In the genomic region with DNA sequence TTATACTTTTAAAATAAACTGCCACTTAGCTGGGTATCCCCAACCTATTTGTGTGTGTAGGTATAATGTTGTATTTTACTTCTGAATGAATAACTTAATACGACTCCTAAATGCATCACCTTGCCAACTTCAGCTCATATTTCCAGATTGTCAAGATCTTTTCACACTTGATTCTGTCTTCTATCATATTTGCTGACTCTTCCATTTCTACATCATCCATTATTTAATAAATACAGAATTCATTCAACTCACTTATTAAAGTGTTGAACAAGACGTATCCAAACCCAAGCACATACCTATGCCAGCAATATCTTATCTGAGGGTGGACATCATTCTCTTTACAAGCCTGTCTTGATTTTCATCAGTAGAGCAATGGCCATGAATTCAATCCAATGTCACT, we compare ENCODE assay signal across 31 cellular contexts.
"Had no signal": no experiment of that assay in that cellular context is flagged by ENCODE, and none has a peak within 500 bp of the region (broad histone marks: within the 10 kb centered on the region; RNA-seq: fewer than 3 reads in every experiment).

No MANE protein-coding gene starts in this region.

- H3K27ac ChIP-seq: neutrophil, ovary, parathyroid adenoma, psoas muscle, skin epidermis, spleen, suprapubic skin, testis, tibial artery, transverse colon, vagina had no signal

- DNase-seq: naive B cell; naive thymus-derived CD8-positive, alpha-beta T cell; nephron progenitor cell; nucleus accumbens; ovary; posterior cingulate gyrus; psoas muscle; right cardiac atrium; spleen; stimulated activated CD4-positive, alpha-beta T cell treated with anti-CD3 and anti-CD28 coated beads, Interleukin-12 subunit alpha, Interleukin-12 subunit beta, amount 100 ng/mL, for 4 hours; stimulated activated CD4-positive, alpha-beta T cell treated with anti-CD3 and anti-CD28 coated beads, Interleukin-1b, Interleukin-23, amount 100 ng/mL, for 48 hours; stimulated activated CD4-positive, alpha-beta T cell treated with anti-CD3 and anti-CD28 coated beads, Interleukin-4, amount 100 ng/mL, for 1 hour; stimulated activated CD4-positive, alpha-beta T cell treated with anti-CD3 and anti-CD28 coated beads, Interleukin-4, amount 100 ng/mL, for 4 hours; stimulated activated CD8-positive, alpha-beta memory T cell treated with anti-CD3 and anti-CD28 coated beads, Interleukin-4, amount 100 ng/mL, for 48 hours; stimulated activated naive CD4-positive, alpha-beta T cell; stimulated activated naive CD8-positive, alpha-beta T cell treated with anti-CD3 and anti-CD28 coated beads, Interleukin-15, amount 100 ng/mL, for 72 hours; stimulated activated naive CD8-positive, alpha-beta T cell treated with anti-CD3 and anti-CD28 coated beads, Interleukin-15, Interleukin-2, amounts not matched to agents 100 U/mL and 50 U/mL, for 24 hours; substantia nigra; testis; tibial artery; transverse colon had no signal

- ATAC-seq: naive thymus-derived CD8-positive, alpha-beta T cell; natural killer cell treated with Interleukin-12 subunit alpha and Interleukin-12 subunit beta and Interleukin-15 and Interleukin-18, amount 100 ng/mL, for 72 hours; psoas muscle; right cardiac atrium; sciatic nerve; stimulated activated memory B cell treated with anti-CD40 and anti-IgM and Interleukin-4, amounts not matched to agents 10 μg/mL and 1 μg/mL and 100 μg/mL, for 72 hours; stimulated activated naive CD8-positive, alpha-beta T cell treated with anti-CD3 and anti-CD28 coated beads, Interleukin-15, amount 100 ng/mL, for 72 hours; stimulated activated naive CD8-positive, alpha-beta T cell treated with anti-CD3 and anti-CD28 coated beads, Interleukin-15, Interleukin-2, amounts not matched to agents 100 U/mL and 50 U/mL, for 24 hours had no signal

- H3K4me1 ChIP-seq: parathyroid adenoma, psoas muscle, spleen, suprapubic skin, testis, tibial artery, transverse colon, vagina had no signal

- H3K4me3 ChIP-seq: ovary, psoas muscle, skin epidermis, smooth muscle cell, spleen, suprapubic skin, testis, tibial artery, transverse colon, vagina had no signal

- H3K9me3 ChIP-seq: neutrophil, ovary, psoas muscle, spleen, suprapubic skin, testis, tibial artery, transverse colon, vagina had no signal

- H2AFZ ChIP-seq: parathyroid adenoma had no signal

- H3K9ac ChIP-seq: parathyroid adenoma had no signal

- FAIRE-seq: urothelium cell line had no signal

- H3K36me3 ChIP-seq: neutrophil, ovary, spleen, suprapubic skin, tibial artery, transverse colon, vagina had no signal

- H3K27me3 ChIP-seq: neutrophil, ovary, spleen, suprapubic skin, testis, tibial artery, transverse colon, vagina had no signal

- H3K4me2 ChIP-seq: smooth muscle cell had no signal

- H3K79me2 ChIP-seq: parathyroid adenoma had no signal
